ENCODE assay signal across 9 cellular contexts in genomic region chrX:66110112-66110511, GRCh38. TPM values are rescaled to one million over a fixed set of nuclear protein-coding genes. Genes with fewer than 3 reads are reported as not detected.
DNase-seq lines count a peak whose midpoint lies in the region; ATAC-seq, FAIRE-seq and TF ChIP-seq lines count a peak whose summit lies in the region.
"Had no signal": no experiment of that assay in that cellular context is flagged by ENCODE, and none has a peak within 500 bp of the region (broad histone marks: within the 10 kb centered on the region; RNA-seq: fewer than 3 reads in every experiment).

No MANE protein-coding gene starts in this region.

- no peak for FAIRE-seq in HepG2 (lab: Jason Lieb, UNC)

- in situ Hi-C loops in HepG2 (cut with HindIII; ENCODE audit: extremely low pct_ligation_motif_present, low pct_unique_long_range_greater_than_20kb): no loop called here

- no peak for ATAC-seq in HepG2
- no peak for ATAC-seq in GM21528 (IDR thresholded peaks at IDR 0.05; ENCODE audit: low FRiP score, unreplicated experiment)
- ATAC-seq in GM19324 (IDR thresholded peaks at IDR 0.05; ENCODE audit: low FRiP score, unreplicated experiment): no peak

- no peak for TF ChIP-seq RAD21 in HepG2 (CRISPR knock-in tag; IDR thresholded peaks at IDR 0.05)

- WGBS in adrenal gland, 4 donors: 25 to 55% (median 43%) methylated on average over 3 of the region's 3 CpGs
- WGBS in HepG2 (ENCODE audit: low lambda C conversion rate): 3% methylated on average over 3 of the region's 3 CpGs

- H3K9me3 ChIP-seq in DOHH2 (ENCODE audit: control insufficient read depth, insufficient read depth, low read length) (no peaks in the 10 kb centered on the region), adrenal gland (replicated peaks in 1 of 3) (no peaks in the 10 kb centered on the region), HepG2 (ENCODE audit: low read length) (no peaks in the 10 kb centered on the region)

- CTCF ChIA-PET in HepG2 (lab: Yijun Ruan, JAX; ENCODE audit: low intra/inter-chr PET ratio, low total read pairs): no interaction called here

- TF ChIP-seq CTCF in DOHH2 (IDR thresholded peaks at IDR 0.05; ENCODE audit: low read depth, low read length, poor library complexity, severe bottlenecking) (peak; percentile 59), adrenal gland (IDR thresholded peaks at IDR 0.05) (peak; percentile 26 to 57 (median 47)), HepG2 (CRISPR knock-in tag; IDR thresholded peaks at IDR 0.05) (no peak)

- H3K9ac ChIP-seq in HepG2 (ENCODE audit: insufficient read depth, low read depth, low read length): no peak overlapping the region

- H3K79me2 ChIP-seq in DOHH2 (ENCODE audit: control insufficient read depth, low read length) (no peaks in the 10 kb centered on the region), HepG2 (ENCODE audit: insufficient read depth, low read length) (no peaks in the 10 kb centered on the region)

- H3K4me3 ChIP-seq in DOHH2 (ENCODE audit: low read length) (no peak overlapping the region), adrenal gland (no peak overlapping the region), HepG2 (replicated peaks in 1 of 3; ENCODE audit: insufficient read depth in 1 of 3, low read depth in 2 of 3, low read length in 3 of 3) (no peak overlapping the region)
- H3K4me3 ChIP-seq: SK-N-MC had no signal

- no peaks in the 10 kb centered on the region for H4K20me1 ChIP-seq in DOHH2 (ENCODE audit: control insufficient read depth, insufficient read depth, low read depth, low read length)
- H4K20me1 ChIP-seq in HepG2 (ENCODE audit: insufficient read depth, low read length): no peaks in the 10 kb centered on the region

- H3K9me2 ChIP-seq in DOHH2 (replicated peaks; ENCODE audit: control insufficient read depth, low read length): no peaks in the 10 kb centered on the region

- POLR2A ChIA-PET in HepG2 (lab: Yijun Ruan, JAX): no interaction called here

- intact Hi-C loops in adrenal gland (cut with DNase I): no loop called here
- intact Hi-C loops in HepG2 (cut with micrococcal nuclease; ENCODE audit: unreplicated experiment): no loop called here

- H2AFZ ChIP-seq in HepG2 (ENCODE audit: low read length): no peak overlapping the region

- H3K4me2 ChIP-seq in DOHH2 (ENCODE audit: low read length): no peak overlapping the region
- no peak overlapping the region for H3K4me2 ChIP-seq in HepG2 (ENCODE audit: low read depth, low read length)

- BruUV-seq in HepG2 (replicated peaks; lab: Mats Ljungman, UMichigan): no TSS peak

- TF ChIP-seq EP300 in HepG2 (IDR thresholded peaks at IDR 0.05; ENCODE audit: low read depth in 2 of 2, low read length in 2 of 2) (no peak), HepG2 (CRISPR knock-in tag; IDR thresholded peaks at IDR 0.05; ENCODE audit: borderline replicate concordance) (no peak)

- H3K4me1 ChIP-seq in DOHH2 (ENCODE audit: control insufficient read depth, low read length): no peaks in the 10 kb centered on the region
- no peaks in the 10 kb centered on the region for H3K4me1 ChIP-seq in adrenal gland (replicated peaks in 1 of 2)
- no peaks in the 10 kb centered on the region for H3K4me1 ChIP-seq in HepG2 (ENCODE audit: insufficient read depth, low read length)

- H3K36me3 ChIP-seq in DOHH2 (ENCODE audit: control insufficient read depth, low read length): no peaks in the 10 kb centered on the region
- H3K36me3 ChIP-seq in adrenal gland (replicated peaks in 1 of 2): no peaks in the 10 kb centered on the region
- H3K36me3 ChIP-seq in HepG2 (replicated peaks in 1 of 2; ENCODE audit: control insufficient read depth in 1 of 2, insufficient read depth in 2 of 2, low read length in 2 of 2): no peaks in the 10 kb centered on the region

- DNase-seq in HPDE6-E6E7 (ENCODE audit: extremely low spot score) (peak; percentile 3), adrenal gland (peak in 2 of 7 donors; percentile 3 to 29), HepG2 (ENCODE audit: low spot score) (no peak), NCI-H2196 treated with DMSO at 0.1 percent for 48 hours (lab: John Stamatoyannopoulos, UW; ENCODE audit: unreplicated experiment) (no peak), retina (no peak)

- H3K27ac ChIP-seq in DOHH2 (ENCODE audit: low read depth, low read length) (no peak overlapping the region), adrenal gland (no peak overlapping the region), HepG2 (ENCODE audit: extremely low read length, insufficient read depth, low read length) (no peak overlapping the region)
- H3K27ac ChIP-seq: SK-N-MC had no signal

- H3K27me3 ChIP-seq in DOHH2 (ENCODE audit: control insufficient read depth, low read length): no peaks in the 10 kb centered on the region; the same call in 1 of the 2 replicates
- H3K27me3 ChIP-seq in adrenal gland: peaks cover 18% of the 10 kb centered on the region
- H3K27me3 ChIP-seq in HepG2 (ENCODE audit: control insufficient read depth in 1 of 2, insufficient read depth in 2 of 2, low read length in 2 of 2): no peaks in the 10 kb centered on the region

- TF ChIP-seq POLR2A in adrenal gland (IDR thresholded peaks at IDR 0.05): no peak
- no peak for TF ChIP-seq POLR2A in HepG2 (IDR thresholded peaks at IDR 0.05; ENCODE audit: insufficient read depth in 1 of 2, low read depth in 2 of 2, low read length in 2 of 2)

- H3F3A ChIP-seq in DOHH2 (ENCODE audit: control insufficient read depth, insufficient read depth): no peaks in the 10 kb centered on the region

TF ChIP-seq in HepG2, 621 proteins besides CTCF, POLR2A, EP300 and RAD21:
- peak; percentile 88 for TF ChIP-seq ZNF652 (CRISPR knock-in tag; IDR thresholded peaks at IDR 0.05; ENCODE audit: borderline replicate concordance, low read depth)
- TF ChIP-seq ATF7-NPFF (CRISPR knock-in tag; IDR thresholded peaks at IDR 0.05; ENCODE audit: low read depth): no peak

RNA-seq across cellular contexts. Expression of gene HEPH, which starts 53.9 kb away (rescaled TPM):
- total RNA-seq in adrenal gland (100 to 1,000 TPM in 1 of 8 donors, 10 to 100 TPM in 7; 27.7 to 111 (median 56.3) TPM), HepG2 (2016; rRNA removed; fragmentation: Illumina TruSeq; extraction: Trizol) (not detected in 2 replicates)
- polyA plus RNA-seq in adrenal gland (10 to 100 TPM; 12.3 to 33.5 (median 14.9) TPM), HepG2 (2011; rRNA removed) (0.03 TPM in 1 of 2 replicates, not detected in the other)
- not detected in 2 replicates for total RNA-seq in HepG2 (2016; cell fraction: cytosol; rRNA removed; fragmentation: Illumina TruSeq; extraction: Trizol; ENCODE audit: low read depth)
- total RNA-seq in HepG2 (2016; cell fraction: insoluble cytoplasmic fraction; rRNA removed; fragmentation: Illumina TruSeq; extraction: Trizol): not detected in 2 replicates
- total RNA-seq in HepG2 (2016; cell fraction: membrane; rRNA removed; fragmentation: Illumina TruSeq; extraction: Trizol): not detected in 2 replicates
- not detected in 2 replicates for total RNA-seq in HepG2 (2016; cell fraction: nucleus; rRNA removed; fragmentation: Illumina TruSeq; extraction: Trizol)
- 0.01 TPM in 1 of 2 replicates, not detected in the other for polyA plus RNA-seq in HepG2 (2011; cell fraction: cytosol; rRNA removed)
- 0.03 TPM in 1 of 2 replicates, not detected in the other for polyA plus RNA-seq in HepG2 (2011; cell fraction: nucleus; rRNA removed)
- not detected in 2 replicates for polyA plus RNA-seq in HepG2 (2012)
- not detected in 2 replicates for polyA plus RNA-seq in HepG2 (2016; cell fraction: cytosol; fragmentation: Illumina TruSeq; extraction: Trizol; ENCODE audit: low read depth)
- not detected in 2 replicates for polyA plus RNA-seq in HepG2 (2016; cell fraction: insoluble cytoplasmic fraction; fragmentation: Illumina TruSeq; extraction: Trizol; ENCODE audit: low read depth)
- polyA plus RNA-seq in HepG2 (2016; cell fraction: membrane; fragmentation: Illumina TruSeq; extraction: Trizol; ENCODE audit: low read depth): not detected in 2 replicates
- not detected in 2 replicates for polyA plus RNA-seq in HepG2 (2016; cell fraction: nucleus; fragmentation: Illumina TruSeq; extraction: Trizol; ENCODE audit: insufficient read depth, low read depth)
- 0.10 and 1.4 TPM in 2 replicates for polyA minus RNA-seq in HepG2 (2011; rRNA and poly(A)+ RNA removed; ENCODE audit: low replicate concordance)
- polyA minus RNA-seq in HepG2 (2011; cell fraction: cytosol; rRNA and poly(A)+ RNA removed): not detected in 2 replicates
- polyA minus RNA-seq in HepG2 (2011; cell fraction: nucleus; rRNA and poly(A)+ RNA removed): not detected in 2 replicates

Comparison
In these comparisons a context has a peak if more than half of its experiments do, and no peak if none do; other contexts are left out.
1. RNA of gene HEPH, which starts 53.9 kb away (total RNA-seq): 27.7 to 111 TPM in adrenal gland; not detected in HepG2; every median in the first group is over 10 times any median in the second.